In the genomic region with DNA sequence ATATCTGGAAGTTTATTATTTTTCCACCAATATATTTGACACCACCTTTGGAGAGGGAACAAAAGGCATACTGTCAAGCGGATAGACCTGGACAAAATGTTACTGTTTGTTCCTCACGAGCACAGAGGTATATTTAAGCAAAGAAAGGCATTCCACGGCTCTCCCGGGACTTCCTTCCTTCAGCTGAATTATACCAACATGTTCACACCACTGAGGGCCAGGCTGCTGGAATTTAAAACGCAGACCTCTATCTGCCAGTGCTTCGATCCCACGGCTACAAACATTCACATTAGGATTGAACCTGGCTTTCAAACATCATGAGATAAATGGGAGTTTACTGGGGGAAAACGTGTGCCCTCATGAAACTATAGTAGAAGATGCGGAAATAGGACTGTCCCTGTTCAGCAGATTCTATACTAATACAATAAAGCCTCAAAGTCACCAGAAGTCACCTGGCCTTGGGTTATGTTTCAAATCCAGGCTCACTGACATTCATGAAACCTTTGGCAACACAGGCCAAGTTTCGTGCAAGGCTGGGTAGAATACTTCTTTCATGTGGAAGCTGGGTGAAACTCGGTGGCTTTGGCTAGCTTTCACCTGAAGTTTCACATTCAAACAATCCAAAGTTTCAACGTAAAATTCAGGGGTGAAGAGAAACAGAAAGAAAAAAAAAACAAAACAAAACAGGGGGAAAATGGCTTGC, we compare ENCODE assay signal across 15 cellular contexts. TPM values are rescaled to one million over a fixed set of nuclear protein-coding genes. Genes with fewer than 3 reads are reported as not detected.
DNase-seq lines count a peak whose midpoint lies in the region; ATAC-seq and TF ChIP-seq lines count a peak whose summit lies in the region.
"Had no signal": no experiment of that assay in that cellular context is flagged by ENCODE, and none has a peak within 500 bp of the region (broad histone marks: within the 10 kb centered on the region; RNA-seq: fewer than 3 reads in every experiment).

No MANE protein-coding gene starts in this region.

- peaks cover 11% of the 10 kb centered on the region for H3F3A ChIP-seq in MM.1S (ENCODE audit: insufficient read depth, low read length)

- H3K27ac ChIP-seq in MM.1S (ENCODE audit: low read length) = peak overlapping the region; percentile 7; the same call in 1 of the 2 replicates
- H3K27ac ChIP-seq in caudate nucleus (ENCODE audit: low read depth, low read length) = peak overlapping the region; percentile 58
- peak overlapping the region; percentile 56 to 73 for H3K27ac ChIP-seq in lung (ENCODE audit: low read depth in 1 of 2, low read length in 1 of 2)
- H3K27ac ChIP-seq in subcutaneous abdominal adipose tissue (ENCODE audit: low read depth, low read length) = peak overlapping the region; percentile 26
- peak overlapping the region in 1 of 2 donors; percentile 57 for H3K27ac ChIP-seq in left lung

- no peaks in the 10 kb centered on the region for H3K9me2 ChIP-seq in MM.1S (replicated peaks; ENCODE audit: insufficient read depth, low read length)

- H3K4me3 ChIP-seq in MM.1S (ENCODE audit: low read length) = no peak overlapping the region
- H3K4me3 ChIP-seq in lung = no peak overlapping the region
- peak overlapping the region in 3 of 5 donors; percentile 56 to 67 (median 62) for H3K4me3 ChIP-seq in subcutaneous abdominal adipose tissue (ENCODE audit: low read depth in 1 of 5, low read length in 5 of 5)
- no peak overlapping the region for H3K4me3 ChIP-seq in left lung

- H3K79me2 ChIP-seq in MM.1S (ENCODE audit: low read length) = no peaks in the 10 kb centered on the region

- H3K4me1 ChIP-seq in MM.1S (ENCODE audit: low read length) = peaks cover 11% of the 10 kb centered on the region
- peaks cover 4 to 11% of the 10 kb centered on the region in 2 donors for H3K4me1 ChIP-seq in lung (ENCODE audit: control insufficient read depth in 2 of 2, insufficient read depth in 2 of 2, low read length in 2 of 2)
- peaks cover 0 to 16% (median 0%) of the 10 kb centered on the region in 5 donors for H3K4me1 ChIP-seq in subcutaneous abdominal adipose tissue (ENCODE audit: control insufficient read depth in 5 of 5, insufficient read depth in 5 of 5, low read length in 5 of 5)
- peaks cover 9 to 15% of the 10 kb centered on the region in 2 donors for H3K4me1 ChIP-seq in left lung

- no peak for ATAC-seq in lung (ENCODE audit: insufficient read depth, low FRiP score)
- no peak for ATAC-seq in left lung
- no peak for ATAC-seq in HG03520 (IDR thresholded peaks at IDR 0.05; ENCODE audit: unreplicated experiment)
- ATAC-seq: PC-3 had no signal

- no peaks in the 10 kb centered on the region for H3K36me3 ChIP-seq in MM.1S (replicated peaks; ENCODE audit: insufficient read depth, low read length)
- no peaks in the 10 kb centered on the region for H3K36me3 ChIP-seq in lung (ENCODE audit: control insufficient read depth in 2 of 2, insufficient read depth in 2 of 2, low read length in 2 of 2)
- H3K36me3 ChIP-seq in subcutaneous abdominal adipose tissue (ENCODE audit: control insufficient read depth in 5 of 5, insufficient read depth in 5 of 5, low read length in 5 of 5) = no peaks in the 10 kb centered on the region
- H3K36me3 ChIP-seq in left lung = no peaks in the 10 kb centered on the region

- intact Hi-C loops in left lung (cut with DNase I) = no loop called here

- TF ChIP-seq CTCF in MM.1S (IDR thresholded peaks at IDR 0.05; ENCODE audit: low read length) (no peak), lung (IDR thresholded peaks at IDR 0.05; ENCODE audit: control extremely low read depth, extremely low read depth) (no peak), left lung (IDR thresholded peaks at IDR 0.05) (no peak)

- no peak overlapping the region for H2AFZ ChIP-seq in MM.1S (ENCODE audit: low read length)

- no peaks in the 10 kb centered on the region for H3K9me3 ChIP-seq in MM.1S (replicated peaks; ENCODE audit: insufficient read depth, low read length)
- no peaks in the 10 kb centered on the region for H3K9me3 ChIP-seq in lung (ENCODE audit: control insufficient read depth in 2 of 2, insufficient read depth in 1 of 2, low read length in 1 of 2)
- H3K9me3 ChIP-seq in subcutaneous abdominal adipose tissue (ENCODE audit: control insufficient read depth in 5 of 5, low read length in 5 of 5) = peaks cover 0 to 3% (median 0%) of the 10 kb centered on the region in 5 donors
- H3K9me3 ChIP-seq in left lung = peaks cover 0 to 3% of the 10 kb centered on the region in 2 donors

- DNase-seq in MM.1S (peak; percentile 93), caudate nucleus (lab: John Stamatoyannopoulos, UW) (no peak), lung (ENCODE audit: low spot score) (no peak), left lung (no peak), DMS 273 treated with DMSO at 0.1 percent for 48 hours (lab: John Stamatoyannopoulos, UW) (no peak), NCI-H146 (lab: John Stamatoyannopoulos, UW) (no peak)
- DNase-seq: activated B cell treated with CpG ODN at 0.5 μM for 24 hours; activated naive CD4-positive, alpha-beta T cell treated with anti-CD3 and anti-CD28 coated beads for 36 hours; head of caudate nucleus; KBM-7; NCI-H524; PC-3; SW 1271 had no signal

- H3K9ac ChIP-seq in MM.1S (ENCODE audit: low read length) = no peak overlapping the region
- peak overlapping the region in 3 of 5 donors; percentile 35 to 69 (median 50) for H3K9ac ChIP-seq in subcutaneous abdominal adipose tissue (ENCODE audit: low read length in 5 of 5)

- H4K20me1 ChIP-seq in MM.1S (ENCODE audit: insufficient read depth, low read length) = 0 out of 2 replicates have a peak, but pooled peaks cover 3% of the 10 kb centered on the region

- H3K4me2 ChIP-seq in MM.1S (ENCODE audit: low read depth, low read length) = peak overlapping the region; percentile 42

- 77 to 81% methylated on average over 12 of the region's 12 CpGs for WGBS in lung, 2 donors

- H3K27me3 ChIP-seq in MM.1S (replicated peaks; ENCODE audit: insufficient read depth, low read length) = peaks cover 44% of the 10 kb centered on the region
- no peaks in the 10 kb centered on the region for H3K27me3 ChIP-seq in lung (ENCODE audit: control insufficient read depth, insufficient read depth)
- peaks cover 0 to 6% (median 0%) of the 10 kb centered on the region in 5 donors for H3K27me3 ChIP-seq in subcutaneous abdominal adipose tissue (ENCODE audit: control insufficient read depth in 5 of 5, insufficient read depth in 4 of 5, low read length in 5 of 5)
- no peaks in the 10 kb centered on the region for H3K27me3 ChIP-seq in left lung

RNA-seq across cellular contexts. Expression of gene SORBS2, which starts 39.5 kb away (rescaled TPM):
- total RNA-seq in lung = 10 to 100 TPM; 38.4 to 70.4 TPM
- polyA plus RNA-seq in lung = 10 to 100 TPM; 11.2 to 14.4 TPM
- 10 to 100 TPM; 36.5 to 50.8 TPM for total RNA-seq in left lung
- total RNA-seq: activated B cell treated with CpG ODN at 0.5 μM for 24 hours; activated naive CD4-positive, alpha-beta T cell treated with anti-CD3 and anti-CD28 coated beads for 36 hours had no signal

Comparison
In these comparisons a context has a peak if more than half of its experiments do, and no peak if none do; other contexts are left out.
1. H3K4me3 ChIP-seq: peak in subcutaneous abdominal adipose tissue (3 of 5); none in MM.1S (single experiment), lung (single experiment) and left lung (0 of 2).